In the genomic region with DNA sequence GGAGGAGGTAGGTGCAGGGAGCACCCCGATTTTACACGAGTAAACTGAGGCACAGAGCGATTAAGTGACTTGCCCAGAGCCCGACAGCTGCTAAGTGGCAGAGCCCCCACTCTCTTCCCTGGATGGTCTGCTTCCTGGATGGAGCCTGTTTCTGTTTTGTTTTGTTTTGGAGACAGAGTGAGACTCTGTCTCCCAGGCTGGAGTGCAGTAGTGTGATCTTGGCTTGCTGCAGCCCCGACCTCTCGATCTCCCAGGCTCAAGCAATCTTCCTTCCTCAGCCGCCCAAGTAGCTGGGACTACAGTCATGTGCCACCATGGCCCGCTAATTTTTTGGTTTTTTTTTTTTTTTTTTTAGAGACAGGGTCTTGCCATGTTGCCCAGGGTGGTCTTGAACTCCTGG, we compare ENCODE assay signal across 25 cellular contexts. TPM values are rescaled to one million over a fixed set of nuclear protein-coding genes. Genes with fewer than 3 reads are reported as not detected.
A peak's percentile ranks its signal among the peaks of the same experiment; 100 is the strongest.
DNase-seq lines count a peak whose midpoint lies in the region; ATAC-seq and TF ChIP-seq lines count a peak whose summit lies in the region.
"Had no signal": no experiment of that assay in that cellular context is flagged by ENCODE, and none has a peak within 500 bp of the region (broad histone marks: within the 10 kb centered on the region; RNA-seq: fewer than 3 reads in every experiment).

No MANE protein-coding gene starts in this region.

- H3K9ac ChIP-seq in HUES6 (ENCODE audit: low read length) (peak overlapping the region; percentile 44), mesenchymal stem cell (ENCODE audit: low read length) (no peak overlapping the region), stomach smooth muscle (ENCODE audit: low read length in 2 of 2) (peak overlapping the region; percentile 56 to 60)

- no peak for TF ChIP-seq CTCF in esophagus muscularis mucosa (IDR thresholded peaks at IDR 0.05)

- no peak for TF ChIP-seq POLR2A in esophagus muscularis mucosa (IDR thresholded peaks at IDR 0.05; ENCODE audit: low read depth)

- H3K79me1 ChIP-seq in mesenchymal stem cell (replicated peaks; ENCODE audit: low read length, poor library complexity, severe bottlenecking), result peaks cover 23% of the 10 kb centered on the region

- peak overlapping the region in 1 of 2 experiments; percentile 15 for H2BK12ac ChIP-seq in mesenchymal stem cell (ENCODE audit: low read length in 2 of 2)

- peaks cover 34% of the 10 kb centered on the region for H3K4me1 ChIP-seq in HUES6 (ENCODE audit: control insufficient read depth, insufficient read depth, low read length)
- peaks cover 40 to 81% (median 52%) of the 10 kb centered on the region in 4 donors for H3K4me1 ChIP-seq in esophagus muscularis mucosa
- peaks cover 16% of the 10 kb centered on the region for H3K4me1 ChIP-seq in mesenchymal stem cell (ENCODE audit: control insufficient read depth, insufficient read depth, low read depth, low read length)
- peaks cover 28% of the 10 kb centered on the region for H3K4me1 ChIP-seq in stomach smooth muscle (ENCODE audit: control insufficient read depth, insufficient read depth, low read length)
- H3K4me1 ChIP-seq: SJCRH30 had no signal

- H3K23ac ChIP-seq in mesenchymal stem cell (ENCODE audit: low read length in 2 of 2), result no peak overlapping the region

- H3K4me3 ChIP-seq in HUES6 (ENCODE audit: low read depth, low read length), result no peak overlapping the region
- peak overlapping the region in 1 of 4 donors; percentile 5 for H3K4me3 ChIP-seq in esophagus muscularis mucosa
- no peak overlapping the region for H3K4me3 ChIP-seq in mesenchymal stem cell (ENCODE audit: insufficient read depth in 1 of 2, low read depth in 1 of 2, low read length in 2 of 2)
- H3K4me3 ChIP-seq in stomach smooth muscle (ENCODE audit: low read length in 2 of 2), result peak overlapping the region; percentile 52 to 55
- H3K4me3 ChIP-seq: adrenal gland, SJCRH30, smooth muscle cell, stomach had no signal

- no peak overlapping the region for H3K18ac ChIP-seq in mesenchymal stem cell (ENCODE audit: low read depth in 1 of 2, low read length in 2 of 2)

- no peak overlapping the region for H2AK5ac ChIP-seq in mesenchymal stem cell (ENCODE audit: low read length, severe bottlenecking)

- H3K36me3 ChIP-seq in HUES6 (ENCODE audit: control insufficient read depth, insufficient read depth, low read length), result peaks cover 4% of the 10 kb centered on the region
- H3K36me3 ChIP-seq in esophagus muscularis mucosa, result no peaks in the 10 kb centered on the region
- H3K36me3 ChIP-seq in mesenchymal stem cell (ENCODE audit: control insufficient read depth in 1 of 2, insufficient read depth in 2 of 2, low read depth in 1 of 2, low read length in 2 of 2), result peaks cover 15 to 21% of the 10 kb centered on the region in 2 experiments
- H3K36me3 ChIP-seq in stomach smooth muscle (ENCODE audit: control insufficient read depth in 2 of 2, insufficient read depth in 2 of 2, low read length in 2 of 2), result peaks cover 2 to 3% of the 10 kb centered on the region in 2 donors
- H3K36me3 ChIP-seq: adrenal gland, SJCRH30 had no signal

- H3K27me3 ChIP-seq in HUES6 (ENCODE audit: control insufficient read depth, insufficient read depth, low read length), result no peaks in the 10 kb centered on the region
- H3K27me3 ChIP-seq in esophagus muscularis mucosa, result no peaks in the 10 kb centered on the region
- no peaks in the 10 kb centered on the region for H3K27me3 ChIP-seq in mesenchymal stem cell (ENCODE audit: control insufficient read depth in 1 of 2, insufficient read depth in 1 of 2, low read length in 2 of 2)
- no peaks in the 10 kb centered on the region for H3K27me3 ChIP-seq in stomach smooth muscle (ENCODE audit: control insufficient read depth in 1 of 2, insufficient read depth in 2 of 2, low read length in 2 of 2)
- H3K27me3 ChIP-seq: adrenal gland, foreskin keratinocyte, SJCRH30, stomach had no signal

- H4K8ac ChIP-seq in mesenchymal stem cell (ENCODE audit: low read length), result no peak overlapping the region

- DNase-seq in esophagus muscularis mucosa (ENCODE audit: extremely low spot score) (no peak), mesenchymal stem cell (no peak), DMS 273 treated with DMSO at 0.1 percent for 48 hours (lab: John Stamatoyannopoulos, UW) (no peak), SKM-1 (lab: John Stamatoyannopoulos, UW; ENCODE audit: unreplicated experiment) (no peak), NCI-H2081 treated with DMSO at 0.1 percent for 48 hours (lab: John Stamatoyannopoulos, UW) (no peak)
- DNase-seq: activated CD8-positive, alpha-beta memory T cell treated with anti-CD3 and anti-CD28 coated beads, Interleukin-2, amount 50 U/mL, for 48 hours; activated gamma-delta T cell treated with Interleukin-2 at 50 U/mL for 16 hours; adrenal gland; foreskin keratinocyte; GF-D8; KBM-7; kidney; NCI-H226; NCI-H82; PC-3; SJCRH30; stimulated activated CD4-positive, alpha-beta T cell treated with anti-CD3 and anti-CD28 coated beads, Interleukin-4, amount 100 ng/mL, for 24 hours; stomach; T-helper 17 cell had no signal

- H2BK120ac ChIP-seq in mesenchymal stem cell (ENCODE audit: low read depth, low read length), result no peak overlapping the region

- H3K4ac ChIP-seq in mesenchymal stem cell (ENCODE audit: low read depth in 1 of 2, low read length in 2 of 2), result no peak overlapping the region

- H3K4me2 ChIP-seq in mesenchymal stem cell (ENCODE audit: low read length, poor library complexity, severe bottlenecking), result no peak overlapping the region
- H3K4me2 ChIP-seq: smooth muscle cell had no signal

- no peak overlapping the region for H2BK5ac ChIP-seq in mesenchymal stem cell (ENCODE audit: low read depth, low read length, poor library complexity, severe bottlenecking)

- H2BK15ac ChIP-seq in mesenchymal stem cell (ENCODE audit: low read depth, poor library complexity, severe bottlenecking), result no peak overlapping the region

- TF ChIP-seq EP300 in esophagus muscularis mucosa (IDR thresholded peaks at IDR 0.05), result no peak

- peak overlapping the region; percentile 28 for H4K91ac ChIP-seq in mesenchymal stem cell (ENCODE audit: low read length)

- H3K9me3 ChIP-seq in HUES6 (ENCODE audit: control insufficient read depth, insufficient read depth, low read depth, low read length) (no peaks in the 10 kb centered on the region), esophagus muscularis mucosa (no peaks in the 10 kb centered on the region), mesenchymal stem cell (ENCODE audit: control insufficient read depth, low read length) (no peaks in the 10 kb centered on the region), stomach smooth muscle (ENCODE audit: control insufficient read depth in 2 of 2, low read length in 2 of 2) (no peaks in the 10 kb centered on the region)
- H3K9me3 ChIP-seq: adrenal gland, SJCRH30, stomach had no signal

- H2AFZ ChIP-seq in mesenchymal stem cell (ENCODE audit: low read depth, low read length), result no peak overlapping the region

- H3K27ac ChIP-seq in HUES6 (ENCODE audit: low read depth, low read length), result peak overlapping the region; percentile 55; the same call in 1 of the 2 replicates
- peak overlapping the region; percentile 50 to 68 (median 58) for H3K27ac ChIP-seq in esophagus muscularis mucosa (replicated peaks in 1 of 4)
- H3K27ac ChIP-seq in mesenchymal stem cell (ENCODE audit: low read length, poor library complexity, severe bottlenecking), result no peak overlapping the region
- H3K27ac ChIP-seq in stomach smooth muscle (ENCODE audit: low read length), result peak overlapping the region; percentile 70
- H3K27ac ChIP-seq: C4-2B, foreskin keratinocyte, SJCRH30 had no signal

- ATAC-seq in HG02678 (IDR thresholded peaks at IDR 0.05; ENCODE audit: unreplicated experiment), result no peak
- ATAC-seq: foreskin keratinocyte, PC-3, T-helper 17 cell had no signal

- 29% methylated on average over 8 of the region's 8 CpGs for WGBS in esophagus muscularis mucosa
- WGBS in mesenchymal stem cell, result 64% methylated on average over 7 of the region's 8 CpGs

- intact Hi-C loops in esophagus muscularis mucosa (cut with DNase I), result no loop called here

- peak overlapping the region in 1 of 2 experiments; percentile 15 for H3K14ac ChIP-seq in mesenchymal stem cell (ENCODE audit: low read length in 2 of 2)

RNA-seq across cellular contexts. Expression of gene BICRA, which starts 17.3 kb away (rescaled TPM):
- 10 to 100 TPM; 10.9 to 15.0 (median 13.8) TPM for total RNA-seq in esophagus muscularis mucosa
- 7.9 TPM for polyA plus RNA-seq in mesenchymal stem cell (2013, experiment 1 of 2)
- 7.3 TPM for polyA plus RNA-seq in mesenchymal stem cell (2013, experiment 2 of 2)

RNA-seq across cellular contexts. Expression of gene ZNF541, which starts 53.3 kb away (rescaled TPM):
- total RNA-seq in esophagus muscularis mucosa, result under 1 TPM in 3 of 4 donors, not detected in 1; 0.17 to 0.23 (median 0.19) TPM
- polyA plus RNA-seq in mesenchymal stem cell (2013, experiment 1 of 2), result 0.03 TPM
- polyA plus RNA-seq in mesenchymal stem cell (2013, experiment 2 of 2), result 0.04 TPM
- total RNA-seq: foreskin keratinocyte, PC-3, SJCRH30, smooth muscle cell had no signal
- polyA plus RNA-seq: AG04450, foreskin keratinocyte, smooth muscle cell had no signal

Comparison
In these comparisons a context has a peak if more than half of its experiments do, and no peak if none do; other contexts are left out.
1. H3K4me3 ChIP-seq: peak in stomach smooth muscle (2 of 2); none in HUES6 (single experiment) and mesenchymal stem cell (0 of 2).